1 cellular context compared by ENCODE assay signal in genomic region chr9:129320575-129321311, GRCh38.
A peak's percentile ranks its signal among the peaks of the same experiment; 100 is the strongest.
TF ChIP-seq lines count a peak whose summit lies in the region.

No MANE protein-coding gene starts in this region.

TF ChIP-seq in SK-N-SH, 30 proteins besides CTCF, POLR2A, EP300 and RAD21 (continued from another document):
- peak; percentile 54; the same call in 1 of the 2 replicates for TF ChIP-seq RFX5 (IDR thresholded peaks at IDR 0.05; ENCODE audit: low read length)
- peak; percentile 93 for TF ChIP-seq GATA2 (CRISPR knock-in tag; IDR thresholded peaks at IDR 0.05)
- peak; percentile 98 for TF ChIP-seq MEF2A (IDR thresholded peaks at IDR 0.05; ENCODE audit: borderline replicate concordance, low read depth)
- TF ChIP-seq SMC3 (IDR thresholded peaks at IDR 0.05; ENCODE audit: low read depth, low read length): peak; percentile 43
- TF ChIP-seq TAF1 (IDR thresholded peaks at IDR 0.05; ENCODE audit: borderline replicate concordance, low read depth, low read length): peak; percentile 57
- peak; percentile 14; the same call in 1 of the 2 replicates for TF ChIP-seq SIN3A (IDR thresholded peaks at IDR 0.05; ENCODE audit: borderline replicate concordance, low read depth, low read length)
- TF ChIP-seq FOXM1 (IDR thresholded peaks at IDR 0.05; ENCODE audit: low read depth): peak; percentile 10; the same call in 1 of the 2 replicates
TF ChIP-seq in SK-N-SH: peak in this region for 14.
